ENCODE assay signal across 22 cellular contexts in genomic region chr5:102713278-102713677, GRCh38. TPM values are rescaled to one million over a fixed set of nuclear protein-coding genes. Genes with fewer than 3 reads are reported as not detected.
DNase-seq lines count a peak whose midpoint lies in the region; ATAC-seq, FAIRE-seq and TF ChIP-seq lines count a peak whose summit lies in the region.
"Had no signal": no experiment of that assay in that cellular context is flagged by ENCODE, and none has a peak within 500 bp of the region (broad histone marks: within the 10 kb centered on the region; RNA-seq: fewer than 3 reads in every experiment).

No MANE protein-coding gene starts in this region.

- no peak overlapping the region for H4K91ac ChIP-seq in H1 (replicated peaks; ENCODE audit: insufficient read length, low read length)

- no peak overlapping the region for H4K8ac ChIP-seq in H1 (ENCODE audit: extremely low read depth, insufficient read depth, low read length)

- CTCF ChIA-PET in H1 (lab: Charles Lee; ENCODE audit: partially characterized antibody), result no interaction called here

- H3K4me2 ChIP-seq in H1 (ENCODE audit: insufficient read depth in 1 of 2, low read depth in 2 of 2, low read length in 2 of 2), result no peak overlapping the region

- POLR2A ChIA-PET in H1 (lab: Charles Lee; ENCODE audit: partially characterized antibody), result no interaction called here

- ATAC-seq in GM21526 (IDR thresholded peaks at IDR 0.05; ENCODE audit: low FRiP score, unreplicated experiment), result peak; percentile 38
- peak; percentile 20 for ATAC-seq in HG03354 (IDR thresholded peaks at IDR 0.05; ENCODE audit: poor library complexity, severe bottlenecking, unreplicated experiment)
- ATAC-seq: esophagus mucosa, gastroesophageal sphincter, left lobe of liver, T-cell had no signal

- no peak overlapping the region for H2BK5ac ChIP-seq in H1 (ENCODE audit: low read depth, low read length)

- no peak overlapping the region for H2BK15ac ChIP-seq in H1 (ENCODE audit: low read length)

- no peak for TF ChIP-seq POLR2A in GM12892 (IDR thresholded peaks at IDR 0.05; ENCODE audit: low read depth, low read length)
- TF ChIP-seq POLR2A in H1 (IDR thresholded peaks at IDR 0.05; ENCODE audit: control extremely low read depth in 1 of 2, low read depth in 2 of 2, low read length in 2 of 2), result no peak

- no peak overlapping the region for H2BK20ac ChIP-seq in H1 (ENCODE audit: low read length)

- 92% methylated on average over 2 of the region's 2 CpGs; no CpG with 5 or more reads in 1 of the 2 experiments for WGBS in H1 (ENCODE audit: extremely low coverage in 1 of 2, insufficient coverage in 1 of 2, insufficient read length in 1 of 2, insufficient replicate concordance in 2 of 2, low coverage in 1 of 2, low lambda C conversion rate in 2 of 2, missing lambda C conversion rate in 1 of 2), 2 experiments

- no peaks in the 10 kb centered on the region for H3K9me3 ChIP-seq in H1 (ENCODE audit: insufficient read depth in 2 of 2, low read depth in 1 of 2, low read length in 1 of 2)
- H3K9me3 ChIP-seq: gastroesophageal sphincter, HAP-1, MG63, tibial artery had no signal

- no peak overlapping the region for H3K56ac ChIP-seq in H1 (replicated peaks; ENCODE audit: insufficient read length, low read depth, low read length)

- H3K27ac ChIP-seq in H1 (ENCODE audit: low read depth, low read length), result no peak overlapping the region
- H3K27ac ChIP-seq: gastroesophageal sphincter, tibial artery had no signal

- TF ChIP-seq RAD21 in H1 (IDR thresholded peaks at IDR 0.05 in 1 of 2, conservative IDR thresholded peaks at IDR 0.05 in 1 of 2; ENCODE audit: low read depth in 2 of 2, low read length in 2 of 2), result no peak

- H3K79me1 ChIP-seq in H1 (ENCODE audit: low read depth, low read length), result no peaks in the 10 kb centered on the region

- peak; percentile 21 for FAIRE-seq in GM12892 (lab: Jason Lieb, UNC)
- no peak for FAIRE-seq in H1 (lab: Jason Lieb, UNC)

- no peak overlapping the region for H2BK12ac ChIP-seq in H1 (ENCODE audit: low read depth, low read length)

- no peak for TF ChIP-seq CTCF in H1 (IDR thresholded peaks at IDR 0.05; ENCODE audit: control extremely low read depth in 1 of 3, insufficient read depth in 1 of 3, low read depth in 1 of 3, low read length in 3 of 3)

- no peak overlapping the region for H3K14ac ChIP-seq in H1 (ENCODE audit: insufficient read length)

- no peaks in the 10 kb centered on the region for H3K79me2 ChIP-seq in H1 (ENCODE audit: control insufficient read depth in 1 of 2, insufficient read depth in 2 of 2, low read length in 2 of 2)

- H2BK120ac ChIP-seq in H1 (replicated peaks; ENCODE audit: low read depth, low read length), result no peak overlapping the region

- H3K18ac ChIP-seq in H1 (ENCODE audit: extremely low read depth, low read length), result no peak overlapping the region

- no peaks in the 10 kb centered on the region for H3K27me3 ChIP-seq in H1 (replicated peaks in 1 of 4; ENCODE audit: control insufficient read depth in 3 of 4, extremely low read depth in 1 of 4, insufficient read depth in 3 of 4, low read length in 3 of 4)
- H3K27me3 ChIP-seq: gastroesophageal sphincter, MG63, tibial artery had no signal

- no peak overlapping the region for H2AK5ac ChIP-seq in H1 (ENCODE audit: low read depth, low read length)

- H3K23me2 ChIP-seq in H1 (ENCODE audit: low read depth, low read length), result no peaks in the 10 kb centered on the region

- peak overlapping the region; percentile 52; the same call in 1 of the 2 replicates for H2AFZ ChIP-seq in H1 (ENCODE audit: low read length)

- H3K4me1 ChIP-seq in H1 (replicated peaks in 1 of 4; ENCODE audit: control insufficient read depth in 3 of 4, insufficient read depth in 4 of 4, low read length in 3 of 4), result peaks cover 0 to 3% (median 0%) of the 10 kb centered on the region in 4 experiments; a peak in 1 of 7 replicates
- H3K4me1 ChIP-seq: gastroesophageal sphincter, tibial artery had no signal

- H3K36me3 ChIP-seq in H1 (ENCODE audit: control insufficient read depth in 2 of 4, insufficient read depth in 4 of 4, low read length in 3 of 4), result no peaks in the 10 kb centered on the region
- H3K36me3 ChIP-seq: gastroesophageal sphincter, HAP-1, MG63, tibial artery had no signal

- no peak overlapping the region for H3K4ac ChIP-seq in H1 (replicated peaks; ENCODE audit: insufficient read length, low read depth, low read length)

- TF ChIP-seq EP300 in H1 (IDR thresholded peaks at IDR 0.05; ENCODE audit: borderline replicate concordance in 1 of 2, low read depth in 2 of 2, low read length in 2 of 2), result no peak

- DNase-seq in GM12892 (ENCODE audit: insufficient read length), result no peak
- no peak for DNase-seq in H1 (ENCODE audit: low read depth in 1 of 2, low spot score in 2 of 2)
- no peak for DNase-seq in DMS79 (lab: John Stamatoyannopoulos, UW)
- no peak for DNase-seq in NCI-H128 (lab: John Stamatoyannopoulos, UW; ENCODE audit: unreplicated experiment)
- no peak for DNase-seq in NCI-H2081 treated with DMSO at 0.1 percent for 48 hours (lab: John Stamatoyannopoulos, UW)
- DNase-seq in NCI-H748 treated with DMSO at 0.1 percent for 48 hours (lab: John Stamatoyannopoulos, UW), result no peak
- DNase-seq: activated CD4-positive, alpha-beta T cell treated with anti-CD3 and anti-CD28 coated beads, Interleukin-2, amount 50 U/mL, for 1 hour; activated CD8-positive, alpha-beta memory T cell treated with anti-CD3 and anti-CD28 coated beads, Interleukin-2, amount 50 U/mL, for 48 hours; activated gamma-delta T cell; amygdala; MG63; NCI-H1930; Right ventricle myocardium superior; stimulated activated naive CD4-positive, alpha-beta T cell; T-cell; tibial artery had no signal

- no peak overlapping the region for H4K5ac ChIP-seq in H1 (ENCODE audit: insufficient read length, low read depth, low read length)

- H3K23ac ChIP-seq in H1 (ENCODE audit: insufficient read length), result no peak overlapping the region

- H3K4me3 ChIP-seq in H1 (ENCODE audit: extremely low read depth in 1 of 4, insufficient read depth in 2 of 4, low read depth in 3 of 4, low read length in 4 of 4), result no peak overlapping the region
- H3K4me3 ChIP-seq: gastroesophageal sphincter, HAP-1, MG63, tibial artery had no signal

- H4K20me1 ChIP-seq in H1 (replicated peaks in 1 of 2; ENCODE audit: control insufficient read depth in 1 of 2, insufficient read depth in 2 of 2, low read length in 2 of 2), result no peaks in the 10 kb centered on the region

- no peak overlapping the region for H3K9ac ChIP-seq in H1 (replicated peaks in 1 of 4; ENCODE audit: extremely low read depth in 1 of 4, low read depth in 3 of 4, low read length in 3 of 4)

TF ChIP-seq in H1, 55 proteins besides CTCF, POLR2A, EP300 and RAD21 (continues in another document):
- no peak for TF ChIP-seq BCL11A (IDR thresholded peaks at IDR 0.05; ENCODE audit: low read depth in 2 of 2, low read length in 2 of 2)
- no peak for TF ChIP-seq NRF1 (IDR thresholded peaks at IDR 0.05; ENCODE audit: low read depth, low read length)
- TF ChIP-seq HDAC2 (IDR thresholded peaks at IDR 0.05; ENCODE audit: borderline replicate concordance in 1 of 2, low read depth in 2 of 2, low read length in 2 of 2), result no peak
- no peak for TF ChIP-seq MAX (IDR thresholded peaks at IDR 0.05)
- no peak for TF ChIP-seq ATF3 (IDR thresholded peaks at IDR 0.05; ENCODE audit: insufficient read depth, low read depth, low read length)

RNA-seq across cellular contexts. Expression of gene PAM, which starts 41.8 kb away (rescaled TPM):
- polyA plus RNA-seq in GM12892 (2012; ENCODE audit: missing spikeins), result 39.0 TPM
- 67.7 and 67.8 TPM in 2 replicates for total RNA-seq in H1 (2021; fragmentation: NEBNext Ultra II Directional; extraction: Animal tissue kit (Norgen Biotek cat#: 25700))
- 30.4 and 32.5 TPM in 2 replicates for polyA plus RNA-seq in H1 (2011; rRNA removed)
- polyA plus RNA-seq in H1 (2011; cell fraction: cytosol; rRNA removed), result 30.3 TPM
- polyA plus RNA-seq in H1 (2011; cell fraction: nucleus; rRNA removed), result 27.6 TPM
- 30.7 to 44.4 TPM (median 35.2 TPM) in 4 replicates for polyA plus RNA-seq in H1 (2012, experiment 1 of 2)
- polyA plus RNA-seq in H1 (2012, experiment 2 of 2), result 5.3 TPM
- 63.2 TPM for polyA plus RNA-seq in H1 (2013, experiment 1 of 2)
- polyA plus RNA-seq in H1 (2013, experiment 2 of 2), result 68.4 TPM
- 41.9 and 71.9 TPM in 2 replicates for polyA minus RNA-seq in H1 (2011; rRNA and poly(A)+ RNA removed)
- 33.3 TPM for polyA minus RNA-seq in H1 (2011; cell fraction: cytosol; rRNA and poly(A)+ RNA removed)
- polyA minus RNA-seq in H1 (2011; cell fraction: nucleus; rRNA and poly(A)+ RNA removed), result 83.2 TPM
